In the genomic region with DNA sequence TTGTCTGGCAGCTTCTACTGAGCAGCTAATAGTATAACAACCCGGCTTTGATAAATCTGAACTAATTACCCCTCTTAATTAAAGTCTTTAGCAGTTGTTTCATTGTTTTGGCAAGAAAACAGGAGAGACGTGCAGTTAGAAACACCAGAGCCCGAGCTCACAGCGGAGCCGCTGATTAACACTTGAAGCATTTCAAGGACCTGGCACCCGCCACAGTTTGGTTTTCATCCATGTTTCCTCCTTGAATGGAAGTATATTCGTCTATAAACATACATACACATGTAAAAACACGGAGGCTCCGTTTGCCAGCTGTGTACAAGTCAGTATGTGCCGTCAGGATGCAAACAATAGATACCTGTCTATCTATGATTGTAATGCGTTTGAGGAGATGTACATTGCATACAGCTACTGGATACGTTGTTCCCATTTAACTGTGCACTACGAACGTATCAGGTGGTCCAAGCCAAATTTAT, we compare ENCODE assay signal across 17 cellular contexts. TPM values are rescaled to one million over a fixed set of nuclear protein-coding genes. Genes with fewer than 3 reads are reported as not detected.
DNase-seq lines count a peak whose midpoint lies in the region; ATAC-seq and TF ChIP-seq lines count a peak whose summit lies in the region.
"Had no signal": no experiment of that assay in that cellular context is flagged by ENCODE, and none has a peak within 500 bp of the region (broad histone marks: within the 10 kb centered on the region; RNA-seq: fewer than 3 reads in every experiment).

No MANE protein-coding gene starts in this region.

- peaks cover 11% of the 10 kb centered on the region for H3K27me3 ChIP-seq in testis

- ATAC-seq in Right ventricle myocardium superior (ENCODE audit: poor library complexity) (peak; percentile 15), left ventricle myocardium superior (no peak), sciatic nerve (no peak), HG03378 (IDR thresholded peaks at IDR 0.05; ENCODE audit: unreplicated experiment) (no peak)
- ATAC-seq: natural killer cell treated with Interleukin-12 subunit alpha and Interleukin-12 subunit beta and Interleukin-15 and Interleukin-18, amount 100 ng/mL, for 72 hours had no signal

- no peaks in the 10 kb centered on the region for H3K9me3 ChIP-seq in testis
- H3K9me3 ChIP-seq: Caco-2 had no signal

- H3K27ac ChIP-seq in testis: no peak overlapping the region
- H3K27ac ChIP-seq: HL-60 had no signal

- H3K36me3 ChIP-seq in testis (ENCODE audit: low read depth, missing control alignments): no peaks in the 10 kb centered on the region

- no peak for DNase-seq in Right ventricle myocardium superior
- no peak for DNase-seq in left ventricle myocardium superior
- peak; percentile 15 for DNase-seq in astrocyte of the cerebellum (ENCODE audit: low read depth)
- peak; percentile 24 for DNase-seq in kidney tubule cell (ENCODE audit: low spot score)
- peak; percentile 22 for DNase-seq in testis
- no peak for DNase-seq in SW 1271 (lab: John Stamatoyannopoulos, UW)
- DNase-seq in sciatic nerve (ENCODE audit: low spot score): no peak
- DNase-seq: activated naive CD4-positive, alpha-beta T cell; Caco-2; effector memory CD4-positive, alpha-beta T cell; HCEC 1CT; NCI-H2081 had no signal

- intact Hi-C loops in Right ventricle myocardium superior (cut with DNase I): no loop called here
- intact Hi-C loops in left ventricle myocardium superior (cut with micrococcal nuclease): no loop called here
- intact Hi-C loops in testis (cut with DNase I; ENCODE audit: low total_unique reads): no loop called here
- intact Hi-C loops in sciatic nerve (cut with DNase I): no loop called here

- TF ChIP-seq CTCF in astrocyte of the cerebellum (IDR thresholded peaks at IDR 0.05; ENCODE audit: low read depth, low read length, missing control alignments): no peak
- no peak for TF ChIP-seq CTCF in testis (IDR thresholded peaks at IDR 0.05)

- peaks cover 10% of the 10 kb centered on the region for H3K4me1 ChIP-seq in testis

- TF ChIP-seq POLR2A in testis (IDR thresholded peaks at IDR 0.05): no peak

- H3K4me3 ChIP-seq in astrocyte of the cerebellum (ENCODE audit: low read depth, low read length) (no peak overlapping the region), testis (peak overlapping the region in 1 of 2 donors; percentile 25)

- in situ Hi-C loops in astrocyte of the cerebellum (cut with HindIII; ENCODE audit: low sequenced_read_pairs): no loop called here

- WGBS in testis, 2 donors: 10 to 13% methylated on average over 14 of the region's 14 CpGs

RNA-seq across cellular contexts. Expression of a gene that starts 3.9 kb away (rescaled TPM):
- total RNA-seq in Right ventricle myocardium superior (not detected), left ventricle myocardium superior (not detected), testis (1 to 10 TPM; 3.1 to 5.6 TPM), sciatic nerve (not detected)
- polyA plus RNA-seq in testis (ENCODE audit: insufficient read depth, low read depth, low replicate concordance): 9.8 TPM
- total RNA-seq: Caco-2; frontal cortex; LHCN-M2; natural killer cell treated with Interleukin-12 subunit alpha and Interleukin-12 subunit beta and Interleukin-15 and Interleukin-18, amount 100 ng/mL, for 72 hours had no signal

Comparison
In these comparisons a context has a peak if more than half of its experiments do, and no peak if none do; other contexts are left out.
1. DNase-seq: peak in astrocyte of the cerebellum (single experiment), kidney tubule cell (single experiment) and testis (single experiment); none in Right ventricle myocardium superior (single experiment), left ventricle myocardium superior (single experiment), SW 1271 (0 of 2) and sciatic nerve (single experiment).